ENCODE assay signal across 28 cellular contexts in the genomic region with DNA sequence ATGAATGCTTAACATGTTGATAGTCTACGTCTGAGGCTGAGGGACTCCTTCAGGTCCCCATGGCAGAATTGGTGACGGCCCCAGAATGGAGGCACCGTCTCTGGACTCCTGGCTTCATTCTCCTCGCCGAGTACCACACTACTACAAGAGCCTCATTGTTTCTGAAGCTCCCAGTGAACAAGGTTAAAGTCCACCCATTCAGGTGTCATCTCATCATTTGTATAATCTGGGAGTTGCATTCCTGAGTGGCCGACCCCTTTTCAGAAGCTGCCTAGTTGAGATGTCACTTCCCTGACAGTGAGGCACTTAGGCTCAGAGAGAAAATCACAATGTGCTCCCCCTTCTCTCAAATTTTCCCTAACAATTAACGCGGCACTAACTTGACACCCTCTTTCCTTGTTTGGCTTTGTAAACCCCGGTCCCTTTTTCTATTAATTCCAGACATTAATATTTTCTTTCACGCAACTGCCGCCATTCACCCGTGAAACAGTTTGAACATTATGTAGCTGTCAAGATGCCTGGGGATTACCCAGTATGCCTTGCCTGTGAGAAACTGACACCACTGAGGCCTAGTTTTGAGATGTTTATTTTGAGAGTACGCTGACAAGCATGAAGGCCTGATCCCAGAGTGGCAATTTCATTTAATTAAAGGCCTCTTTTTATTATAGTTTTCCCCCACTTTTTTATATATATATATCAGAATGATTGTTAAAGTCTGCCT.
"Had no signal": no experiment of that assay in that cellular context is flagged by ENCODE, and none has a peak within 500 bp of the region (broad histone marks: within the 10 kb centered on the region; RNA-seq: fewer than 3 reads in every experiment).

No MANE protein-coding gene starts in this region.

- H3K9me3 ChIP-seq: colonic mucosa, esophagus muscularis mucosa, gastroesophageal sphincter, heart left ventricle, left ventricle myocardium inferior, lower lobe of right lung, ovary, psoas muscle, spleen, testis, tibial artery had no signal

- ATAC-seq: foreskin keratinocyte; gastroesophageal sphincter; heart left ventricle; lower lobe of right lung; psoas muscle; right cardiac atrium; stimulated activated memory B cell treated with anti-CD40 and anti-IgM and Interleukin-4, amounts not matched to agents 10 μg/mL and 1 μg/mL and 100 μg/mL, for 72 hours; stimulated activated naive CD8-positive, alpha-beta T cell treated with anti-CD3 and anti-CD28 coated beads, Interleukin-15, Interleukin-2, amounts not matched to agents 100 U/mL and 50 U/mL, for 24 hours had no signal

- H3K9me3 Mint-ChIP-seq: central memory CD8-positive, alpha-beta T cell; dendritic cell treated with granulocyte-macrophage colony-stimulating factor and Interleukin-4, amounts not matched to agents 40 ng/mL and 50 ng/mL, for 4 days; memory B cell; nephron; stimulated activated memory B cell treated with anti-CD40 and anti-IgM and Interleukin-4, amounts not matched to agents 10 μg/mL and 1 μg/mL and 100 μg/mL, for 72 hours; type B pancreatic cell had no signal

- H3K4me2 ChIP-seq: hepatocyte had no signal

- H3K4me1 Mint-ChIP-seq: central memory CD8-positive, alpha-beta T cell; stimulated activated memory B cell treated with anti-CD40 and anti-IgM and Interleukin-4, amounts not matched to agents 10 μg/mL and 1 μg/mL and 100 μg/mL, for 72 hours had no signal

- H3K27me3 ChIP-seq: colonic mucosa, esophagus muscularis mucosa, foreskin keratinocyte, gastroesophageal sphincter, heart left ventricle, hepatocyte, ovary, spleen, testis, tibial artery had no signal

- H3K4me1 ChIP-seq: colonic mucosa, esophagus muscularis mucosa, foreskin keratinocyte, gastroesophageal sphincter, left ventricle myocardium inferior, lower lobe of right lung, psoas muscle, testis, tibial artery had no signal

- H3K4me3 Mint-ChIP-seq: central memory CD8-positive, alpha-beta T cell; dendritic cell treated with granulocyte-macrophage colony-stimulating factor and Interleukin-4, amounts not matched to agents 40 ng/mL and 50 ng/mL, for 4 days; memory B cell; nephron; stimulated activated memory B cell treated with anti-CD40 and anti-IgM and Interleukin-4, amounts not matched to agents 10 μg/mL and 1 μg/mL and 100 μg/mL, for 72 hours; type B pancreatic cell had no signal

- H3K27ac Mint-ChIP-seq: dendritic cell treated with granulocyte-macrophage colony-stimulating factor and Interleukin-4, amounts not matched to agents 40 ng/mL and 50 ng/mL, for 4 days; memory B cell; stimulated activated memory B cell treated with anti-CD40 and anti-IgM and Interleukin-4, amounts not matched to agents 10 μg/mL and 1 μg/mL and 100 μg/mL, for 72 hours; type B pancreatic cell had no signal

- H3K27ac ChIP-seq: colonic mucosa, esophagus muscularis mucosa, foreskin keratinocyte, gastroesophageal sphincter, heart left ventricle, hepatocyte, left ventricle myocardium inferior, lower lobe of right lung, ovary, psoas muscle, skin epidermis, spleen, testis, tibial artery had no signal

- H3K27me3 Mint-ChIP-seq: central memory CD8-positive, alpha-beta T cell; dendritic cell treated with granulocyte-macrophage colony-stimulating factor and Interleukin-4, amounts not matched to agents 40 ng/mL and 50 ng/mL, for 4 days; memory B cell; stimulated activated memory B cell treated with anti-CD40 and anti-IgM and Interleukin-4, amounts not matched to agents 10 μg/mL and 1 μg/mL and 100 μg/mL, for 72 hours; type B pancreatic cell had no signal

- H3K36me3 Mint-ChIP-seq: type B pancreatic cell had no signal

- H3K4me3 ChIP-seq: colonic mucosa, esophagus muscularis mucosa, gastroesophageal sphincter, heart left ventricle, hepatocyte, left ventricle myocardium inferior, lower lobe of right lung, ovary, psoas muscle, skin epidermis, spleen, testis, tibial artery had no signal

- H3K36me3 ChIP-seq: colonic mucosa, esophagus muscularis mucosa, gastroesophageal sphincter, heart left ventricle, left ventricle myocardium inferior, ovary, tibial artery had no signal

- H2AFZ ChIP-seq: hepatocyte had no signal

- DNase-seq: colonic mucosa; effector CD8-positive, alpha-beta T cell; foreskin keratinocyte; heart left ventricle; kidney; left ventricle myocardium inferior; lower lobe of right lung; nucleus accumbens; ovary; posterior cingulate gyrus; psoas muscle; right cardiac atrium; spleen; stimulated activated CD4-positive, alpha-beta T cell treated with anti-CD3 and anti-CD28 coated beads, Interleukin-4, amount 100 ng/mL, for 4 hours; stimulated activated naive CD8-positive, alpha-beta T cell treated with anti-CD3 and anti-CD28 coated beads, Interleukin-15, Interleukin-2, amounts not matched to agents 100 U/mL and 50 U/mL, for 24 hours; substantia nigra; testis; tibial artery had no signal
